8 cellular contexts compared by ENCODE assay signal in genomic region chr19:47230122-47230920, GRCh38. TPM values are rescaled to one million over a fixed set of nuclear protein-coding genes. Genes with fewer than 3 reads are reported as not detected.
DNase-seq lines count a peak whose midpoint lies in the region; ATAC-seq and TF ChIP-seq lines count a peak whose summit lies in the region.

No MANE protein-coding gene starts in this region.

- no peaks in the 10 kb centered on the region for H3K27me3 ChIP-seq in GM06990 (replicated peaks; ENCODE audit: control insufficient read depth, insufficient read depth, low read length)
- peaks cover 4% of the 10 kb centered on the region for H3K27me3 ChIP-seq in HUES64 (ENCODE audit: insufficient read depth, low read length)
- H3K27me3 ChIP-seq in duodenal mucosa (ENCODE audit: control insufficient read depth in 1 of 2, insufficient read depth in 2 of 2, low read length in 2 of 2) = peaks cover 8 to 13% of the 10 kb centered on the region in 2 donors
- no peaks in the 10 kb centered on the region for H3K27me3 ChIP-seq in lung (ENCODE audit: control insufficient read depth, insufficient read depth)

- peak; percentile 65 for TF ChIP-seq CTCF in GM06990 (IDR thresholded peaks at IDR 0.05; ENCODE audit: insufficient read depth, low read length, poor library complexity, severe bottlenecking)
- TF ChIP-seq CTCF in lung (IDR thresholded peaks at IDR 0.05; ENCODE audit: control extremely low read depth, extremely low read depth) = peak; percentile 36

- H3K36me3 ChIP-seq in GM06990 (ENCODE audit: control insufficient read depth, insufficient read depth, low read length) = peaks cover 3% of the 10 kb centered on the region; the same call in 1 of the 2 replicates
- no peaks in the 10 kb centered on the region for H3K36me3 ChIP-seq in HUES64 (ENCODE audit: insufficient read depth, low read length)
- no peaks in the 10 kb centered on the region for H3K36me3 ChIP-seq in duodenal mucosa (ENCODE audit: control insufficient read depth in 1 of 2, insufficient read depth in 2 of 2, low read length in 2 of 2)
- H3K36me3 ChIP-seq in lung (ENCODE audit: control insufficient read depth in 2 of 2, insufficient read depth in 2 of 2, low read length in 2 of 2) = no peaks in the 10 kb centered on the region

- H3K9ac ChIP-seq in HUES64 (ENCODE audit: low read depth, low read length) = peak overlapping the region; percentile 29
- peak overlapping the region; percentile 49 to 71 for H3K9ac ChIP-seq in duodenal mucosa (ENCODE audit: low read depth in 1 of 2, low read length in 2 of 2)

- under 1% methylated on average over 79 of the region's 82 CpGs for WGBS in HUES64
- 1% methylated on average over 59 to 82 of the region's 82 CpGs for WGBS in lung, 2 donors

- H3K27ac ChIP-seq in HUES64 (ENCODE audit: low read depth, low read length) (peak overlapping the region; percentile 76; the same call in 1 of the 2 replicates), duodenal mucosa (ENCODE audit: low read depth, low read length) (peak overlapping the region; percentile 53), lung (ENCODE audit: low read depth in 1 of 2, low read length in 1 of 2) (peak overlapping the region; percentile 80 to 99)

- H3K4me1 ChIP-seq in HUES64 (ENCODE audit: insufficient read depth, low read length) (peaks cover 20% of the 10 kb centered on the region), duodenal mucosa (ENCODE audit: control insufficient read depth in 1 of 2, insufficient read depth in 2 of 2, low read length in 2 of 2) (peaks cover 34 to 56% of the 10 kb centered on the region in 2 donors), lung (ENCODE audit: control insufficient read depth in 2 of 2, insufficient read depth in 2 of 2, low read length in 2 of 2) (peaks cover 0 to 27% of the 10 kb centered on the region in 2 donors)

- DNase-seq in GM06990 (ENCODE audit: extremely low read depth, insufficient read length) (peak; percentile 85), lung (ENCODE audit: low spot score) (peak; percentile 69), NCI-H526 treated with DMSO at 0.1 percent for 48 hours (lab: John Stamatoyannopoulos, UW) (no peak)
- peak; percentile 77 for DNase-seq in activated CD4-positive, alpha-beta T cell treated with anti-CD3 and anti-CD28 coated beads for 4 hours
- peak in 2 of 3 donors; percentile 58 to 71 for DNase-seq in stimulated activated CD4-positive, alpha-beta T cell treated with anti-CD3 and anti-CD28 coated beads, TNF-alpha, amount 100 ng/mL, for 48 hours (ENCODE audit: low read depth in 3 of 3)

- H3K4me3 ChIP-seq in GM06990 (replicated peaks; ENCODE audit: low read depth, low read length) = peak overlapping the region; percentile 88
- peak overlapping the region; percentile 70 for H3K4me3 ChIP-seq in HUES64 (ENCODE audit: low read length)
- H3K4me3 ChIP-seq in duodenal mucosa (ENCODE audit: low read depth in 1 of 2, low read length in 2 of 2) = peak overlapping the region; percentile 65 to 73
- H3K4me3 ChIP-seq in lung = peak overlapping the region; percentile 81

- ATAC-seq in lung (ENCODE audit: insufficient read depth, low FRiP score) (no peak), HG03139 (IDR thresholded peaks at IDR 0.05; ENCODE audit: unreplicated experiment) (no peak)

- no peaks in the 10 kb centered on the region for H3K9me3 ChIP-seq in HUES64 (ENCODE audit: insufficient read depth, low read depth, low read length)
- H3K9me3 ChIP-seq in duodenal mucosa (ENCODE audit: control insufficient read depth in 1 of 2, low read length in 2 of 2) = no peaks in the 10 kb centered on the region
- H3K9me3 ChIP-seq in lung (ENCODE audit: control insufficient read depth in 2 of 2, insufficient read depth in 1 of 2, low read length in 1 of 2) = no peaks in the 10 kb centered on the region

RNA-seq across cellular contexts. Expression of gene BBC3, which starts 0.7 kb away (rescaled TPM):
- polyA plus RNA-seq in HUES64 (2013, experiment 1 of 2) = 15.9 TPM
- polyA plus RNA-seq in HUES64 (2013, experiment 2 of 2) = 13.9 TPM
- total RNA-seq in lung = 10 to 100 TPM in 1 of 2 donors, 1 to 10 TPM in 1; 4.1 to 10.8 TPM
- 10 to 100 TPM; 18.8 to 22.0 TPM for polyA plus RNA-seq in lung

RNA-seq across cellular contexts. Expression of gene CCDC9, which starts 26.0 kb away (rescaled TPM):
- polyA plus RNA-seq in HUES64 (2013, experiment 1 of 2) = 16.7 TPM
- polyA plus RNA-seq in HUES64 (2013, experiment 2 of 2) = 16.2 TPM
- total RNA-seq in lung = 10 to 100 TPM; 17.5 to 44.5 TPM
- 10 to 100 TPM; 30.0 to 39.1 TPM for polyA plus RNA-seq in lung

RNA-seq across cellular contexts. Expression of gene INAFM1, which starts 44.4 kb away (rescaled TPM):
- 3.9 TPM for polyA plus RNA-seq in HUES64 (2013, experiment 1 of 2)
- 6.5 TPM for polyA plus RNA-seq in HUES64 (2013, experiment 2 of 2)
- 10 to 100 TPM in 1 of 2 donors, 1 to 10 TPM in 1; 2.4 to 33.5 TPM for total RNA-seq in lung
- 10 to 100 TPM; 12.0 to 12.1 TPM for polyA plus RNA-seq in lung
